In genomic region chr3:51798561-51798960, GRCh38 we compare ENCODE assay signal across 21 cellular contexts. TPM values are rescaled to one million over a fixed set of nuclear protein-coding genes. Genes with fewer than 3 reads are reported as not detected.
A peak's percentile ranks its signal among the peaks of the same experiment; 100 is the strongest.
DNase-seq lines count a peak whose midpoint lies in the region; ATAC-seq lines count a peak whose summit lies in the region.
"Had no signal": no experiment of that assay in that cellular context is flagged by ENCODE, and none has a peak within 500 bp of the region (broad histone marks: within the 10 kb centered on the region; RNA-seq: fewer than 3 reads in every experiment).

No MANE protein-coding gene starts in this region.

- peaks cover 77% of the 10 kb centered on the region for H3K4me1 ChIP-seq in HUES48 (ENCODE audit: control insufficient read depth, insufficient read depth, low read length)
- peaks cover 4% of the 10 kb centered on the region for H3K4me1 ChIP-seq in HAP-1
- H3K4me1 ChIP-seq: breast epithelium had no signal

- no peak overlapping the region for H3K4me3 Mint-ChIP-seq in activated naive CD8-positive, alpha-beta T cell treated with anti-CD3 and anti-CD28 coated beads, Interleukin-2, amount 50 U/mL, for 24 hours
- H3K4me3 Mint-ChIP-seq: activated B cell treated with CpG ODN at 0.5 μM for 24 hours; stimulated activated effector memory CD8-positive, alpha-beta T cell treated with anti-CD3 and anti-CD28 coated beads, Interleukin-12 subunit alpha, Interleukin-12 subunit beta, amount 100 ng/mL, for 72 hours; T-cell had no signal

- no peak overlapping the region for H3K9ac ChIP-seq in HUES48 (ENCODE audit: low read depth, low read length)

- H3K9me3 ChIP-seq in HUES48 (ENCODE audit: control insufficient read depth, insufficient read depth, low read length) = no peaks in the 10 kb centered on the region
- H3K9me3 ChIP-seq in HAP-1 = no peaks in the 10 kb centered on the region
- H3K9me3 ChIP-seq: breast epithelium, neutrophil had no signal

- no peak for ATAC-seq in activated naive CD8-positive, alpha-beta T cell treated with anti-CD3 and anti-CD28 coated beads, Interleukin-2, amount 50 U/mL, for 24 hours
- ATAC-seq in activated naive CD4-positive, alpha-beta T cell treated with anti-CD3 and anti-CD28 coated beads, Interleukin-2, amount 50 U/mL, for 72 hours = no peak
- ATAC-seq: Panc1; stimulated activated effector memory CD8-positive, alpha-beta T cell treated with anti-CD3 and anti-CD28 coated beads, Interleukin-12 subunit alpha, Interleukin-12 subunit beta, amount 100 ng/mL, for 72 hours; T-cell had no signal

- peaks cover 44% of the 10 kb centered on the region for H3K4me1 Mint-ChIP-seq in activated naive CD8-positive, alpha-beta T cell treated with anti-CD3 and anti-CD28 coated beads, Interleukin-2, amount 50 U/mL, for 24 hours
- H3K4me1 Mint-ChIP-seq: activated B cell treated with CpG ODN at 0.5 μM for 24 hours had no signal

- no peaks in the 10 kb centered on the region for H3K9me3 Mint-ChIP-seq in activated naive CD8-positive, alpha-beta T cell treated with anti-CD3 and anti-CD28 coated beads, Interleukin-2, amount 50 U/mL, for 24 hours
- no peaks in the 10 kb centered on the region for H3K9me3 Mint-ChIP-seq in activated naive CD4-positive, alpha-beta T cell treated with anti-CD3 and anti-CD28 coated beads, Interleukin-2, amount 50 U/mL, for 72 hours
- H3K9me3 Mint-ChIP-seq: activated B cell treated with CpG ODN at 0.5 μM for 24 hours; stimulated activated effector memory CD8-positive, alpha-beta T cell treated with anti-CD3 and anti-CD28 coated beads, Interleukin-12 subunit alpha, Interleukin-12 subunit beta, amount 100 ng/mL, for 72 hours; T-cell had no signal

- peaks cover 6% of the 10 kb centered on the region for H3K27me3 Mint-ChIP-seq in activated naive CD8-positive, alpha-beta T cell treated with anti-CD3 and anti-CD28 coated beads, Interleukin-2, amount 50 U/mL, for 24 hours

- H3K36me3 ChIP-seq in HUES48 (ENCODE audit: control insufficient read depth, insufficient read depth, low read length) (no peaks in the 10 kb centered on the region), HAP-1 (replicated peaks) (no peaks in the 10 kb centered on the region)
- H3K36me3 ChIP-seq: breast epithelium, neutrophil had no signal

- DNase-seq in ELF-1 (ENCODE audit: low read depth, low spot score) (peak; percentile 84), left kidney (ENCODE audit: low read depth, low spot score) (peak; percentile 50), HAP-1 (ENCODE audit: low spot score in 2 of 2) (no peak), AG20443 (ENCODE audit: low spot score) (no peak), AML-193 (lab: John Stamatoyannopoulos, UW) (no peak)
- DNase-seq in activated naive CD8-positive, alpha-beta T cell treated with anti-CD3 and anti-CD28 coated beads, Interleukin-2, amount 50 U/mL, for 24 hours = no peak
- DNase-seq in activated naive CD4-positive, alpha-beta T cell treated with anti-CD3 and anti-CD28 coated beads, Interleukin-2, amount 50 U/mL, for 72 hours (ENCODE audit: low spot score in 2 of 2) = no peak
- DNase-seq: activated B cell treated with CpG ODN at 0.5 μM for 24 hours; effector CD8-positive, alpha-beta T cell; GOT3; KBM-7; mammary epithelial cell; NCI-H146; NCI-H510A; T-cell had no signal

- H3K36me3 Mint-ChIP-seq in activated naive CD8-positive, alpha-beta T cell treated with anti-CD3 and anti-CD28 coated beads, Interleukin-2, amount 50 U/mL, for 24 hours (ENCODE audit: low read depth) = no peaks in the 10 kb centered on the region
- no peaks in the 10 kb centered on the region for H3K36me3 Mint-ChIP-seq in activated naive CD4-positive, alpha-beta T cell treated with anti-CD3 and anti-CD28 coated beads, Interleukin-2, amount 50 U/mL, for 72 hours
- H3K36me3 Mint-ChIP-seq: stimulated activated effector memory CD8-positive, alpha-beta T cell treated with anti-CD3 and anti-CD28 coated beads, Interleukin-12 subunit alpha, Interleukin-12 subunit beta, amount 100 ng/mL, for 72 hours; T-cell had no signal

- H3K27ac Mint-ChIP-seq in activated naive CD8-positive, alpha-beta T cell treated with anti-CD3 and anti-CD28 coated beads, Interleukin-2, amount 50 U/mL, for 24 hours = peak overlapping the region; percentile 9
- H3K27ac Mint-ChIP-seq in activated naive CD4-positive, alpha-beta T cell treated with anti-CD3 and anti-CD28 coated beads, Interleukin-2, amount 50 U/mL, for 72 hours = no peak overlapping the region
- H3K27ac Mint-ChIP-seq: activated B cell treated with CpG ODN at 0.5 μM for 24 hours; stimulated activated effector memory CD8-positive, alpha-beta T cell treated with anti-CD3 and anti-CD28 coated beads, Interleukin-12 subunit alpha, Interleukin-12 subunit beta, amount 100 ng/mL, for 72 hours; T-cell had no signal

- in situ Hi-C loops in HAP-1 (cut with MboI; ENCODE audit: low sequenced_read_pairs) = no loop called here

- H3K27ac ChIP-seq in HUES48 (ENCODE audit: low read depth, low read length) = peak overlapping the region; percentile 23
- H3K27ac ChIP-seq: breast epithelium, neutrophil had no signal

- H3K4me3 ChIP-seq in HUES48 (ENCODE audit: low read depth, low read length) = no peak overlapping the region
- no peak overlapping the region for H3K4me3 ChIP-seq in HAP-1
- H3K4me3 ChIP-seq: breast epithelium had no signal

- no peaks in the 10 kb centered on the region; the same call in 1 of the 2 replicates for H3K27me3 ChIP-seq in HUES48 (ENCODE audit: control insufficient read depth, insufficient read depth, low read length)
- peaks cover 15% of the 10 kb centered on the region for H3K27me3 ChIP-seq in HAP-1 (ENCODE audit: low read depth)

RNA-seq across cellular contexts. Expression of gene IQCF6, which starts 19.5 kb away (rescaled TPM):
- not detected for total RNA-seq in activated naive CD4-positive, alpha-beta T cell treated with anti-CD3 and anti-CD28 coated beads, Interleukin-2, amount 50 U/mL, for 72 hours
- total RNA-seq: activated B cell treated with CpG ODN at 0.5 μM for 24 hours, breast epithelium, mammary epithelial cell, T-cell, urinary bladder had no signal

Comparison
In these comparisons a context has a peak if more than half of its experiments do, and no peak if none do; other contexts are left out.
1. DNase-seq: peak in ELF-1 (single experiment) and left kidney (single experiment); none in activated naive CD8-positive, alpha-beta T cell treated with anti-CD3 and anti-CD28 coated beads, Interleukin-2, amount 50 U/mL, for 24 hours (single experiment), HAP-1 (0 of 2), AG20443 (single experiment), activated naive CD4-positive, alpha-beta T cell treated with anti-CD3 and anti-CD28 coated beads, Interleukin-2, amount 50 U/mL, for 72 hours (0 of 2) and AML-193 (0 of 2).